ENCODE assay signal across 1 cellular context in the genomic region with DNA sequence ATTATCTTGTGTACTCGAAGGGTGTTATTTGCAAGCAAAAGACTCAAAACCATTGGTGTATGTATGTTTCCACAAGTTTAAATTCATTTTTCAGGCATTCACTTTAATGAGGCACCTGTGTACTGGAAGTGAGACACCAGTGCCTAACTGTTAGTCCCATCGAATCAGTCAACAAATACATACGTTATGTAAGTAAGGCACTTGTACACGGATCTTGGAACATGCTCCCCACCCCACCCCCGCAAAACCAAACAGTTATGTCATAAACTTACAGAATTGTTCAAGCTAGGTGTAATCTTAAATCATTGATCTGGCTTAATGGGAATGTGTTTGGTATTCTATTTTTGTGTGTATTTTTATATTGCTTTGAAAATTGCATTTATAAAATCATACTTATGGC.
TF ChIP-seq lines count a peak whose summit lies in the region.

No MANE protein-coding gene starts in this region.

TF ChIP-seq in liver, 16 proteins besides CTCF, POLR2A, EP300 and RAD21 (continued from another document):
- TF ChIP-seq, protein P1, sequence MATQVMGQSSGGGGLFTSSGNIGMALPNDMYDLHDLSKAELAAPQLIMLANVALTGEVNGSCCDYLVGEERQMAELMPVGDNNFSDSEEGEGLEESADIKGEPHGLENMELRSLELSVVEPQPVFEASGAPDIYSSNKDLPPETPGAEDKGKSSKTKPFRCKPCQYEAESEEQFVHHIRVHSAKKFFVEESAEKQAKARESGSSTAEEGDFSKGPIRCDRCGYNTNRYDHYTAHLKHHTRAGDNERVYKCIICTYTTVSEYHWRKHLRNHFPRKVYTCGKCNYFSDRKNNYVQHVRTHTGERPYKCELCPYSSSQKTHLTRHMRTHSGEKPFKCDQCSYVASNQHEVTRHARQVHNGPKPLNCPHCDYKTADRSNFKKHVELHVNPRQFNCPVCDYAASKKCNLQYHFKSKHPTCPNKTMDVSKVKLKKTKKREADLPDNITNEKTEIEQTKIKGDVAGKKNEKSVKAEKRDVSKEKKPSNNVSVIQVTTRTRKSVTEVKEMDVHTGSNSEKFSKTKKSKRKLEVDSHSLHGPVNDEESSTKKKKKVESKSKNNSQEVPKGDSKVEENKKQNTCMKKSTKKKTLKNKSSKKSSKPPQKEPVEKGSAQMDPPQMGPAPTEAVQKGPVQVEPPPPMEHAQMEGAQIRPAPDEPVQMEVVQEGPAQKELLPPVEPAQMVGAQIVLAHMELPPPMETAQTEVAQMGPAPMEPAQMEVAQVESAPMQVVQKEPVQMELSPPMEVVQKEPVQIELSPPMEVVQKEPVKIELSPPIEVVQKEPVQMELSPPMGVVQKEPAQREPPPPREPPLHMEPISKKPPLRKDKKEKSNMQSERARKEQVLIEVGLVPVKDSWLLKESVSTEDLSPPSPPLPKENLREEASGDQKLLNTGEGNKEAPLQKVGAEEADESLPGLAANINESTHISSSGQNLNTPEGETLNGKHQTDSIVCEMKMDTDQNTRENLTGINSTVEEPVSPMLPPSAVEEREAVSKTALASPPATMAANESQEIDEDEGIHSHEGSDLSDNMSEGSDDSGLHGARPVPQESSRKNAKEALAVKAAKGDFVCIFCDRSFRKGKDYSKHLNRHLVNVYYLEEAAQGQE (IDR thresholded peaks at IDR 0.05): no peak
- peak in 1 of 2 donors; percentile 14 for TF ChIP-seq JUND (IDR thresholded peaks at IDR 0.05)
